14 cellular contexts compared by ENCODE assay signal in genomic region chr1:101451888-101452287, GRCh38.
DNase-seq lines count a peak whose midpoint lies in the region; ATAC-seq and TF ChIP-seq lines count a peak whose summit lies in the region.
"Had no signal": no experiment of that assay in that cellular context is flagged by ENCODE, and none has a peak within 500 bp of the region (broad histone marks: within the 10 kb centered on the region; RNA-seq: fewer than 3 reads in every experiment).

No MANE protein-coding gene starts in this region.

- no peaks in the 10 kb centered on the region for H3K36me3 ChIP-seq in DND-41 (ENCODE audit: insufficient read depth, low read length)
- H3K36me3 ChIP-seq: BE2C had no signal

- H3K27me3 ChIP-seq in DND-41 (ENCODE audit: insufficient read depth, low read length, poor library complexity), result no peaks in the 10 kb centered on the region
- H3K27me3 ChIP-seq: BE2C had no signal

- no peaks in the 10 kb centered on the region for H3K79me2 ChIP-seq in DND-41 (ENCODE audit: insufficient read depth, low read length)

- no peak for TF ChIP-seq CTCF in DND-41 (IDR thresholded peaks at IDR 0.05; ENCODE audit: borderline replicate concordance, extremely low read depth, low read length, poor library complexity, severe bottlenecking)

- DNase-seq in DND-41 (no peak), KG1 (lab: John Stamatoyannopoulos, UW) (no peak), GM19240 (ENCODE audit: insufficient read length, low spot score) (no peak), NCI-H1048 (lab: John Stamatoyannopoulos, UW) (no peak)
- DNase-seq in activated CD8-positive, alpha-beta memory T cell treated with anti-CD3 and anti-CD28 coated beads for 24 hours, result no peak
- DNase-seq: activated CD4-positive, CD25-positive, alpha-beta regulatory T cell; BE2C; natural killer cell; NCI-H1694; trophoblast cell had no signal

- H2AFZ ChIP-seq in DND-41 (ENCODE audit: low read depth, low read length), result no peak overlapping the region

- no peaks in the 10 kb centered on the region for H4K20me1 ChIP-seq in DND-41 (ENCODE audit: insufficient read depth, low read length)

- ATAC-seq in DND-41 (ENCODE audit: insufficient read depth, low read depth) (no peak), GM18909 (IDR thresholded peaks at IDR 0.05; ENCODE audit: poor library complexity, unreplicated experiment) (peak; percentile 77), HG02759 (IDR thresholded peaks at IDR 0.05; ENCODE audit: unreplicated experiment) (peak; percentile 55), HG03565 (IDR thresholded peaks at IDR 0.05; ENCODE audit: unreplicated experiment) (peak; percentile 67)
- ATAC-seq: natural killer cell had no signal

- no peaks in the 10 kb centered on the region for H3K9me3 ChIP-seq in DND-41 (ENCODE audit: insufficient read depth, low read length, severe bottlenecking)
- H3K9me3 ChIP-seq: BE2C had no signal

- H3K4me3 ChIP-seq in DND-41 (ENCODE audit: low read depth in 1 of 2, low read length in 2 of 2), result no peak overlapping the region

- H3K9ac ChIP-seq in DND-41 (ENCODE audit: low read depth, low read length), result no peak overlapping the region

- H3K4me1 ChIP-seq in DND-41 (ENCODE audit: insufficient read depth, low read length), result peaks cover 43% of the 10 kb centered on the region

- no peak overlapping the region for H3K4me2 ChIP-seq in DND-41 (ENCODE audit: insufficient read depth, low read length)

- peak overlapping the region; percentile 84 for H3K27ac ChIP-seq in DND-41 (ENCODE audit: low read length)
- H3K27ac ChIP-seq: epithelial cell of prostate had no signal
